ENCODE assay signal across 23 cellular contexts in the genomic region with DNA sequence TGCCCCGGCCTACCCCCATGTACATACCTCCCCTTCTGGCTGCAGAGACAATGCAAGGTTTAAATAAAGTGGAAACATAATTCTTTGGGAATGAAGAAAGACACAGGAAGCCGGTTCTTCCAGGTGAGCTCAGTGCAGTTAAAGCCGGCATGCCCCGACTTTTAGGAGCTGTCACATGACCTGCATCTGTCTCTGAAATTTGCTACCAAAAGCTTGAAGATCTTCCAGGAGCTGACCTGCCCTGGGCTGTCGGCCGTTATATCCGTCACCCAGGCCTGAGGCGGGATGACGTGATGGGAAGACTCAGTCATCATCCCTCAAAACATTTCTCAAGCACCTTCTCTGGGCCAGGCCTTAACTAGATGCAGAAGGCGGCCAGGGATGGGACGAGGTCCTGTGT. TPM values are rescaled to one million over a fixed set of nuclear protein-coding genes. Genes with fewer than 3 reads are reported as not detected.
A peak's percentile ranks its signal among the peaks of the same experiment; 100 is the strongest.
DNase-seq lines count a peak whose midpoint lies in the region; ATAC-seq, FAIRE-seq and TF ChIP-seq lines count a peak whose summit lies in the region.
"Had no signal": no experiment of that assay in that cellular context is flagged by ENCODE, and none has a peak within 500 bp of the region (broad histone marks: within the 10 kb centered on the region; RNA-seq: fewer than 3 reads in every experiment).

No MANE protein-coding gene starts in this region.

- H3K36me3 Mint-ChIP-seq in activated CD8-positive, alpha-beta T cell treated with anti-CD3 and anti-CD28 coated beads, Interleukin-2, amount 10 ng/mL, durations not matched to agents 7 days and 5 days (ENCODE audit: low read depth), result peaks cover 81% of the 10 kb centered on the region
- peaks cover 58% of the 10 kb centered on the region for H3K36me3 Mint-ChIP-seq in activated CD8-positive, alpha-beta T cell treated with anti-CD3 and anti-CD28 coated beads for 36 hours (ENCODE audit: low read depth)
- peaks cover 81% of the 10 kb centered on the region for H3K36me3 Mint-ChIP-seq in stimulated activated memory B cell treated with anti-CD40 and anti-IgM and Interleukin-4, amounts not matched to agents 10 μg/mL and 1 μg/mL and 100 μg/mL, for 72 hours

- H3K27ac Mint-ChIP-seq in activated CD8-positive, alpha-beta T cell treated with anti-CD3 and anti-CD28 coated beads, Interleukin-2, amount 10 ng/mL, durations not matched to agents 7 days and 5 days, result peak overlapping the region; percentile 55
- no peak overlapping the region for H3K27ac Mint-ChIP-seq in activated CD8-positive, alpha-beta T cell treated with anti-CD3 and anti-CD28 coated beads for 36 hours
- peak overlapping the region; percentile 100 for H3K27ac Mint-ChIP-seq in stimulated activated memory B cell treated with anti-CD40 and anti-IgM and Interleukin-4, amounts not matched to agents 10 μg/mL and 1 μg/mL and 100 μg/mL, for 72 hours

- H3K27me3 Mint-ChIP-seq in activated CD8-positive, alpha-beta T cell treated with anti-CD3 and anti-CD28 coated beads, Interleukin-2, amount 10 ng/mL, durations not matched to agents 7 days and 5 days (ENCODE audit: low read depth), result no peaks in the 10 kb centered on the region
- H3K27me3 Mint-ChIP-seq in activated CD8-positive, alpha-beta T cell treated with anti-CD3 and anti-CD28 coated beads for 36 hours, result no peaks in the 10 kb centered on the region
- no peaks in the 10 kb centered on the region for H3K27me3 Mint-ChIP-seq in stimulated activated memory B cell treated with anti-CD40 and anti-IgM and Interleukin-4, amounts not matched to agents 10 μg/mL and 1 μg/mL and 100 μg/mL, for 72 hours

- no peak overlapping the region for H3K4me3 Mint-ChIP-seq in activated CD8-positive, alpha-beta T cell treated with anti-CD3 and anti-CD28 coated beads, Interleukin-2, amount 10 ng/mL, durations not matched to agents 7 days and 5 days
- H3K4me3 Mint-ChIP-seq in activated CD8-positive, alpha-beta T cell treated with anti-CD3 and anti-CD28 coated beads for 36 hours, result no peak overlapping the region
- H3K4me3 Mint-ChIP-seq in stimulated activated memory B cell treated with anti-CD40 and anti-IgM and Interleukin-4, amounts not matched to agents 10 μg/mL and 1 μg/mL and 100 μg/mL, for 72 hours, result no peak overlapping the region
- H3K4me3 Mint-ChIP-seq: H9 had no signal

- H3K4me1 ChIP-seq in kidney (ENCODE audit: control insufficient read depth in 1 of 2, insufficient read depth in 1 of 2, low read depth in 1 of 2, low read length in 2 of 2), result no peaks in the 10 kb centered on the region
- H3K4me1 ChIP-seq: colonic mucosa, right atrium auricular region had no signal

- no peaks in the 10 kb centered on the region for H3K9me3 Mint-ChIP-seq in activated CD8-positive, alpha-beta T cell treated with anti-CD3 and anti-CD28 coated beads, Interleukin-2, amount 10 ng/mL, durations not matched to agents 7 days and 5 days (ENCODE audit: insufficient read depth)
- H3K9me3 Mint-ChIP-seq in activated CD8-positive, alpha-beta T cell treated with anti-CD3 and anti-CD28 coated beads for 36 hours, result no peaks in the 10 kb centered on the region
- H3K9me3 Mint-ChIP-seq in stimulated activated memory B cell treated with anti-CD40 and anti-IgM and Interleukin-4, amounts not matched to agents 10 μg/mL and 1 μg/mL and 100 μg/mL, for 72 hours, result no peaks in the 10 kb centered on the region
- H3K9me3 Mint-ChIP-seq: H9 had no signal

- no peak overlapping the region for H3K27ac ChIP-seq in kidney (ENCODE audit: low read depth in 2 of 2, low read length in 2 of 2)
- H3K27ac ChIP-seq: colonic mucosa, HL-60, right atrium auricular region, upper lobe of left lung had no signal

- no peak for ATAC-seq in activated CD8-positive, alpha-beta T cell treated with anti-CD3 and anti-CD28 coated beads, Interleukin-2, amount 10 ng/mL, durations not matched to agents 7 days and 5 days
- no peak for ATAC-seq in activated CD8-positive, alpha-beta T cell treated with anti-CD3 and anti-CD28 coated beads for 36 hours
- ATAC-seq in stimulated activated memory B cell treated with anti-CD40 and anti-IgM and Interleukin-4, amounts not matched to agents 10 μg/mL and 1 μg/mL and 100 μg/mL, for 72 hours, result no peak
- ATAC-seq: left lobe of liver had no signal

- H3K4me3 ChIP-seq in epithelial cell of esophagus (ENCODE audit: low read length) (no peak overlapping the region), kidney (ENCODE audit: low read length in 2 of 2) (no peak overlapping the region)
- H3K4me3 ChIP-seq: colonic mucosa, right atrium auricular region, upper lobe of left lung had no signal

- H3K9me3 ChIP-seq in kidney (ENCODE audit: control insufficient read depth in 1 of 2, low read length in 2 of 2), result no peaks in the 10 kb centered on the region
- H3K9me3 ChIP-seq: colonic mucosa, right atrium auricular region, upper lobe of left lung had no signal

- DNase-seq in activated CD8-positive, alpha-beta T cell treated with anti-CD3 and anti-CD28 coated beads, Interleukin-2, amount 10 ng/mL, durations not matched to agents 7 days and 5 days, result no peak
- no peak for DNase-seq in activated CD8-positive, alpha-beta T cell treated with anti-CD3 and anti-CD28 coated beads for 36 hours
- DNase-seq in epithelial cell of esophagus (ENCODE audit: low read depth), result peak; percentile 69
- no peak for DNase-seq in stimulated activated CD4-positive, alpha-beta T cell treated with anti-CD3 and anti-CD28 coated beads, Interleukin-12 subunit alpha, Interleukin-12 subunit beta, amount 100 ng/mL, for 4 hours
- no peak for DNase-seq in kidney
- DNase-seq: colonic mucosa, COR-L47, DMS79, H9, mesendoderm, NCI-H1105 treated with DMSO at 0.1 percent for 48 hours, NCI-H2029 treated with DMSO at 0.1 percent for 48 hours, NCI-H82, OCI-M1, SHP77, SW 1271, upper lobe of left lung had no signal

- intact Hi-C loops in activated CD8-positive, alpha-beta T cell treated with anti-CD3 and anti-CD28 coated beads for 36 hours (cut with micrococcal nuclease), result no loop called here
- intact Hi-C loops in kidney (cut with DNase I), result no loop called here

- CTCF ChIA-PET in activated CD8-positive, alpha-beta T cell treated with anti-CD3 and anti-CD28 coated beads, Interleukin-2, amount 10 ng/mL, durations not matched to agents 7 days and 5 days (lab: Charles Lee), result no interaction called here
- CTCF ChIA-PET in activated CD8-positive, alpha-beta T cell treated with anti-CD3 and anti-CD28 coated beads for 36 hours (lab: Charles Lee), result interaction anchor here (0.8 to 1.5 kb wide), 4 partner anchors 19 to 64 kb away, joined by 3 to 4 read pairs (median 4); a partner anchor contains a TSS

- POLR2A ChIA-PET in activated CD8-positive, alpha-beta T cell treated with anti-CD3 and anti-CD28 coated beads, Interleukin-2, amount 10 ng/mL, durations not matched to agents 7 days and 5 days (lab: Charles Lee), result interaction anchor here (0.6 to 1.8 kb wide), 3 partner anchors 19 to 27 kb away, joined by 3 to 4 read pairs (median 4); a partner anchor contains a TSS
- POLR2A ChIA-PET in activated CD8-positive, alpha-beta T cell treated with anti-CD3 and anti-CD28 coated beads for 36 hours (lab: Charles Lee), result interaction anchor here (1.0 to 1.2 kb wide), 2 partner anchors 15 to 494 kb away, joined by 3 to 4 read pairs; no protein-coding TSS in a partner anchor

- H3K4me1 Mint-ChIP-seq in activated CD8-positive, alpha-beta T cell treated with anti-CD3 and anti-CD28 coated beads, Interleukin-2, amount 10 ng/mL, durations not matched to agents 7 days and 5 days (ENCODE audit: low read depth), result peaks cover 58% of the 10 kb centered on the region
- H3K4me1 Mint-ChIP-seq in activated CD8-positive, alpha-beta T cell treated with anti-CD3 and anti-CD28 coated beads for 36 hours (ENCODE audit: low read depth), result peaks cover 30% of the 10 kb centered on the region
- H3K4me1 Mint-ChIP-seq in stimulated activated memory B cell treated with anti-CD40 and anti-IgM and Interleukin-4, amounts not matched to agents 10 μg/mL and 1 μg/mL and 100 μg/mL, for 72 hours, result peaks cover 38% of the 10 kb centered on the region
- H3K4me1 Mint-ChIP-seq: H9 had no signal

- peaks cover 32 to 51% of the 10 kb centered on the region in 2 donors for H3K36me3 ChIP-seq in kidney (ENCODE audit: control insufficient read depth in 1 of 2, insufficient read depth in 2 of 2, low read length in 2 of 2)

- no peak for TF ChIP-seq CTCF in activated CD8-positive, alpha-beta T cell treated with anti-CD3 and anti-CD28 coated beads for 36 hours (IDR thresholded peaks at IDR 0.05)
- TF ChIP-seq CTCF in epithelial cell of esophagus (IDR thresholded peaks at IDR 0.05; ENCODE audit: insufficient read depth, low read depth, low read length, missing control alignments) (no peak), kidney (IDR thresholded peaks at IDR 0.05; ENCODE audit: borderline replicate concordance, extremely low read depth, insufficient read depth) (no peak)

- no peak overlapping the region for H3K9ac ChIP-seq in kidney (ENCODE audit: low read length in 2 of 2)

- FAIRE-seq in kidney (lab: Jason Lieb, UNC), result no peak
- FAIRE-seq: A204.1 had no signal

RNA-seq across cellular contexts. Expression of a gene that starts 10.3 kb away (rescaled TPM):
- total RNA-seq in activated CD8-positive, alpha-beta T cell treated with anti-CD3 and anti-CD28 coated beads, Interleukin-2, amount 10 ng/mL, durations not matched to agents 7 days and 5 days, result 100 to 1,000 TPM; 156 to 167 TPM
- 100 to 1,000 TPM; 123 to 128 TPM for total RNA-seq in activated CD8-positive, alpha-beta T cell treated with anti-CD3 and anti-CD28 coated beads for 36 hours
- 75.6 TPM for total RNA-seq in kidney
- 38.5 TPM for polyA plus RNA-seq in kidney (ENCODE audit: insufficient read depth, low read depth, low replicate concordance)

RNA-seq across cellular contexts. Expression of a gene that starts 21.5 kb away (rescaled TPM):
- 10 to 100 TPM; 83.6 to 84.3 TPM for total RNA-seq in activated CD8-positive, alpha-beta T cell treated with anti-CD3 and anti-CD28 coated beads, Interleukin-2, amount 10 ng/mL, durations not matched to agents 7 days and 5 days
- 10 to 100 TPM; 23.5 to 25.5 TPM for total RNA-seq in activated CD8-positive, alpha-beta T cell treated with anti-CD3 and anti-CD28 coated beads for 36 hours
- 7.7 TPM for total RNA-seq in kidney
- polyA plus RNA-seq in kidney (ENCODE audit: insufficient read depth, low read depth, low replicate concordance), result 0.41 TPM

RNA-seq across cellular contexts. Expression of a gene that starts 45.7 kb away (rescaled TPM):
- 100 to 1,000 TPM; 424 to 436 TPM for total RNA-seq in activated CD8-positive, alpha-beta T cell treated with anti-CD3 and anti-CD28 coated beads, Interleukin-2, amount 10 ng/mL, durations not matched to agents 7 days and 5 days
- total RNA-seq in activated CD8-positive, alpha-beta T cell treated with anti-CD3 and anti-CD28 coated beads for 36 hours, result 100 to 1,000 TPM; 230 to 232 TPM
- total RNA-seq in kidney, result 273 TPM
- 132 TPM for polyA plus RNA-seq in kidney (ENCODE audit: insufficient read depth, low read depth, low replicate concordance)

RNA-seq across cellular contexts. Expression of a gene that starts 51.4 kb away (rescaled TPM):
- not detected for total RNA-seq in activated CD8-positive, alpha-beta T cell treated with anti-CD3 and anti-CD28 coated beads, Interleukin-2, amount 10 ng/mL, durations not matched to agents 7 days and 5 days
- total RNA-seq in activated CD8-positive, alpha-beta T cell treated with anti-CD3 and anti-CD28 coated beads for 36 hours, result not detected
- total RNA-seq in kidney, result not detected
- polyA plus RNA-seq in kidney (ENCODE audit: insufficient read depth, low read depth, low replicate concordance), result not detected
- total RNA-seq: colonic mucosa, H9, left lobe of liver, omental fat pad, right atrium auricular region, upper lobe of left lung had no signal
